1 cellular context compared by ENCODE assay signal in genomic region chr13:27636624-27637288, GRCh38.
TF ChIP-seq lines count a peak whose summit lies in the region.

No MANE protein-coding gene starts in this region.

TF ChIP-seq in IMR-90, 13 proteins besides CTCF, POLR2A, EP300 and RAD21 (continued from another document):
- no peak for TF ChIP-seq CEBPB (IDR thresholded peaks at IDR 0.05; ENCODE audit: low read depth, low read length)
- no peak for TF ChIP-seq MAZ (IDR thresholded peaks at IDR 0.05; ENCODE audit: borderline replicate concordance, low read depth, low read length)
